ENCODE assay signal across 17 cellular contexts in genomic region chr6:28347119-28347518, GRCh38.
"Had no signal": no experiment of that assay in that cellular context is flagged by ENCODE, and none has a peak within 500 bp of the region (broad histone marks: within the 10 kb centered on the region; RNA-seq: fewer than 3 reads in every experiment).

No MANE protein-coding gene starts in this region.

- H3K9me3 Mint-ChIP-seq: endodermal cell; stimulated activated naive CD8-positive, alpha-beta T cell treated with anti-CD3 and anti-CD28 coated beads, Interleukin-15, Interleukin-2, amounts not matched to agents 100 ng/mL and 50 ng/mL, for 24 hours had no signal

- H3K4me3 ChIP-seq: colonic mucosa, heart right ventricle, tibial artery, upper lobe of left lung, uterus had no signal

- DNase-seq: colonic mucosa; dermis blood vessel endothelial cell; endodermal cell; heart right ventricle; hypothalamus; kidney glomerular epithelial cell; naive thymus-derived CD4-positive, alpha-beta T cell; nephron progenitor cell; right cardiac atrium; small intestine; stimulated activated CD4-positive, alpha-beta T cell treated with anti-CD3 and anti-CD28 coated beads, Interleukin-12 subunit alpha, Interleukin-12 subunit beta, amount 100 ng/mL, for 4 hours; tibial artery; upper lobe of left lung; uterus had no signal

- H3K27ac ChIP-seq: colonic mucosa, heart right ventricle, neutrophil, tibial artery, upper lobe of left lung, uterus had no signal

- H3K36me3 ChIP-seq: colonic mucosa, heart right ventricle, neutrophil, tibial artery, upper lobe of left lung, uterus had no signal

- H3K4me3 Mint-ChIP-seq: endodermal cell; naive thymus-derived CD4-positive, alpha-beta T cell; nephron progenitor cell; stimulated activated naive CD8-positive, alpha-beta T cell treated with anti-CD3 and anti-CD28 coated beads, Interleukin-15, Interleukin-2, amounts not matched to agents 100 ng/mL and 50 ng/mL, for 24 hours had no signal

- ATAC-seq: esophagus mucosa; heart right ventricle; naive thymus-derived CD4-positive, alpha-beta T cell had no signal

- H3K27ac Mint-ChIP-seq: endodermal cell; naive thymus-derived CD4-positive, alpha-beta T cell; nephron progenitor cell; stimulated activated naive CD8-positive, alpha-beta T cell treated with anti-CD3 and anti-CD28 coated beads, Interleukin-15, Interleukin-2, amounts not matched to agents 100 ng/mL and 50 ng/mL, for 24 hours had no signal

- H3K27me3 ChIP-seq: colonic mucosa, heart right ventricle, tibial artery, upper lobe of left lung, uterus had no signal
